In the genomic region with DNA sequence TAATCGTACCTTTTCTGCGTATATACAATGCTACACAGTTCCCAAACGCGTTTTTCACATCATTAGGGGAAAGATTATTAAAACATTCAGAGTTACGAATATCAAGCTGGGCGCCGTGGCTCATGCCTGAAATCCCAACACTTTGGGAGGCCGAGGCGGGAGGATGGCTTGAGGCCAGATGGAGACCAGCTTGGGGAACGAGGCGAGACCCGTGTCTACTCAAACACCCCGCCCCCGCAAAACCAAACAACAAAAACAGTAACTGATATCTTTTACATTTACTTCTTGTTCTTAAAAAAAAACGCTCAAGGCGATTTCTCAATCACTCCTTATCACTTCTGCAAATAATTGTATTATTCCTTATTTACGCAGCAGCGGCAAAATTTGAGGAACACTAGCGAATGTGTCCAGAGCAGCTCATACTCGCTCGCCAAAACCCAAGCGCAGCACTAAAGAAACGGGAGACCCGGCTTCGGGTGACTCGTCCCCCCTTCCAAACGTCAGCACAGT, we compare ENCODE assay signal across 8 cellular contexts. TPM values are rescaled to one million over a fixed set of nuclear protein-coding genes. Genes with fewer than 3 reads are reported as not detected.
DNase-seq lines count a peak whose midpoint lies in the region; ATAC-seq and TF ChIP-seq lines count a peak whose summit lies in the region.

No MANE protein-coding gene starts in this region.

- H3K9me3 Mint-ChIP-seq in activated CD4-positive, alpha-beta T cell treated with anti-CD3 and anti-CD28 coated beads, Interleukin-2, amount 10 ng/mL, durations not matched to agents 7 days and 5 days = no peaks in the 10 kb centered on the region
- no peaks in the 10 kb centered on the region for H3K9me3 Mint-ChIP-seq in type B pancreatic cell

- ATAC-seq in right lobe of liver (no peak), HG03457 (IDR thresholded peaks at IDR 0.05; ENCODE audit: unreplicated experiment) (no peak), GM18867 (IDR thresholded peaks at IDR 0.05; ENCODE audit: unreplicated experiment) (no peak)

- DNase-seq in activated CD4-positive, alpha-beta T cell treated with anti-CD3 and anti-CD28 coated beads, Interleukin-2, amount 10 ng/mL, durations not matched to agents 7 days and 5 days = no peak
- no peak for DNase-seq in activated CD4-positive, alpha-beta T cell treated with anti-CD3 and anti-CD28 coated beads for 48 hours
- DNase-seq in brain microvascular endothelial cell (no peak), right lobe of liver (peak in 1 of 3 donors; percentile 38), type B pancreatic cell (ENCODE audit: extremely low spot score, unreplicated experiment) (no peak), NCI-H187 treated with DMSO at 0.1 percent for 48 hours (lab: John Stamatoyannopoulos, UW) (no peak)

- H3K36me3 Mint-ChIP-seq in activated CD4-positive, alpha-beta T cell treated with anti-CD3 and anti-CD28 coated beads, Interleukin-2, amount 10 ng/mL, durations not matched to agents 7 days and 5 days (ENCODE audit: low read depth) = peaks cover 36% of the 10 kb centered on the region
- H3K36me3 Mint-ChIP-seq in type B pancreatic cell = peaks cover 20% of the 10 kb centered on the region

- H3K36me3 ChIP-seq in brain microvascular endothelial cell (replicated peaks) = peaks cover 14% of the 10 kb centered on the region
- peaks cover 0 to 19% (median 4%) of the 10 kb centered on the region in 4 donors for H3K36me3 ChIP-seq in right lobe of liver

- H3K27me3 Mint-ChIP-seq in activated CD4-positive, alpha-beta T cell treated with anti-CD3 and anti-CD28 coated beads, Interleukin-2, amount 10 ng/mL, durations not matched to agents 7 days and 5 days = no peaks in the 10 kb centered on the region
- peaks cover 3% of the 10 kb centered on the region for H3K27me3 Mint-ChIP-seq in type B pancreatic cell

- H3K27ac Mint-ChIP-seq in activated CD4-positive, alpha-beta T cell treated with anti-CD3 and anti-CD28 coated beads, Interleukin-2, amount 10 ng/mL, durations not matched to agents 7 days and 5 days = peak overlapping the region; percentile 91
- peak overlapping the region; percentile 98 for H3K27ac Mint-ChIP-seq in type B pancreatic cell

- in situ Hi-C loops in brain microvascular endothelial cell (cut with HindIII; ENCODE audit: low pct_ligation_motif_present, low sequenced_read_pairs) = no loop called here

- H3K4me1 ChIP-seq in right lobe of liver = peaks cover 0 to 26% (median 6%) of the 10 kb centered on the region in 4 donors

- WGBS in right lobe of liver (ENCODE audit: insufficient coverage, low coverage, low lambda C conversion rate, missing lambda C conversion rate) = 9% methylated on average over 26 of the region's 27 CpGs

- POLR2A ChIA-PET in activated CD4-positive, alpha-beta T cell treated with anti-CD3 and anti-CD28 coated beads, Interleukin-2, amount 10 ng/mL, durations not matched to agents 7 days and 5 days (lab: Charles Lee) = no interaction called here

- no peaks in the 10 kb centered on the region for H3K9me3 ChIP-seq in right lobe of liver

- H3K27me3 ChIP-seq in brain microvascular endothelial cell (replicated peaks) (no peaks in the 10 kb centered on the region), right lobe of liver (no peaks in the 10 kb centered on the region)

- peak overlapping the region; percentile 64 for H3K27ac ChIP-seq in brain microvascular endothelial cell
- peak overlapping the region; percentile 28 to 95 (median 86) for H3K27ac ChIP-seq in right lobe of liver

- TF ChIP-seq POLR2A in right lobe of liver (IDR thresholded peaks at IDR 0.05) = no peak

- peak overlapping the region; percentile 93 for H3K4me3 Mint-ChIP-seq in activated CD4-positive, alpha-beta T cell treated with anti-CD3 and anti-CD28 coated beads, Interleukin-2, amount 10 ng/mL, durations not matched to agents 7 days and 5 days
- peak overlapping the region; percentile 95 for H3K4me3 Mint-ChIP-seq in type B pancreatic cell

- CTCF ChIA-PET in activated CD4-positive, alpha-beta T cell treated with anti-CD3 and anti-CD28 coated beads, Interleukin-2, amount 10 ng/mL, durations not matched to agents 7 days and 5 days (lab: Charles Lee) = interaction anchor here (1.2 to 3.6 kb wide), 3 partner anchors 10 to 261 kb away, joined by 3 to 21 read pairs (median 9); partner anchors contain the start of gene RPL24

- H3K4me3 ChIP-seq in brain microvascular endothelial cell (ENCODE audit: low read depth, low read length) = peak overlapping the region; percentile 95
- peak overlapping the region; percentile 59 to 97 (median 92) for H3K4me3 ChIP-seq in right lobe of liver

- TF ChIP-seq CTCF in brain microvascular endothelial cell (IDR thresholded peaks at IDR 0.05; ENCODE audit: low read depth, low read length, missing control alignments) (no peak), right lobe of liver (IDR thresholded peaks at IDR 0.05) (no peak), type B pancreatic cell (conservative IDR thresholded peaks at IDR 0.05) (no peak)

- intact Hi-C loops in right lobe of liver (cut with DNase I) = no loop called here

- H3K4me1 Mint-ChIP-seq in activated CD4-positive, alpha-beta T cell treated with anti-CD3 and anti-CD28 coated beads, Interleukin-2, amount 10 ng/mL, durations not matched to agents 7 days and 5 days = peaks cover 50% of the 10 kb centered on the region
- peaks cover 28% of the 10 kb centered on the region for H3K4me1 Mint-ChIP-seq in type B pancreatic cell (ENCODE audit: unreplicated experiment)

RNA-seq across cellular contexts. Expression of gene ZBTB11, which starts 1.2 kb away (rescaled TPM):
- total RNA-seq in activated CD4-positive, alpha-beta T cell treated with anti-CD3 and anti-CD28 coated beads, Interleukin-2, amount 10 ng/mL, durations not matched to agents 7 days and 5 days = 10 to 100 TPM; 30.5 to 34.0 TPM
- total RNA-seq in right lobe of liver (1 to 10 TPM; 5.4 to 8.5 (median 7.9) TPM), type B pancreatic cell (ENCODE audit: low replicate concordance) (15.4 and 18.4 TPM in 2 replicates)

RNA-seq across cellular contexts. Expression of gene RPL24, which starts 10.8 kb away (rescaled TPM):
- total RNA-seq in activated CD4-positive, alpha-beta T cell treated with anti-CD3 and anti-CD28 coated beads, Interleukin-2, amount 10 ng/mL, durations not matched to agents 7 days and 5 days = 1,000 to 10,000 TPM; 1,026 to 1,105 TPM
- total RNA-seq in right lobe of liver = 100 to 1,000 TPM; 336 to 620 (median 364) TPM
- 1,197 and 1,373 TPM in 2 replicates for total RNA-seq in type B pancreatic cell (ENCODE audit: low replicate concordance)

RNA-seq across cellular contexts. Expression of gene CEP97, which starts 48.6 kb away (rescaled TPM):
- total RNA-seq in activated CD4-positive, alpha-beta T cell treated with anti-CD3 and anti-CD28 coated beads, Interleukin-2, amount 10 ng/mL, durations not matched to agents 7 days and 5 days = 10 to 100 TPM; 23.7 to 24.5 TPM
- total RNA-seq in right lobe of liver (1 to 10 TPM; 2.2 to 3.8 (median 2.7) TPM), type B pancreatic cell (ENCODE audit: low replicate concordance) (11.3 and 24.2 TPM in 2 replicates)
